ENCODE assay signal across 1 cellular context in genomic region chr16:3443108-3444031, GRCh38.
A peak's percentile ranks its signal among the peaks of the same experiment; 100 is the strongest.
TF ChIP-seq lines count a peak whose summit lies in the region.

NAA60 (plus strand) TSS chr16:3443680; CDS start chr16:3476228, 32,548 bp downstream.
A gene with protein sequence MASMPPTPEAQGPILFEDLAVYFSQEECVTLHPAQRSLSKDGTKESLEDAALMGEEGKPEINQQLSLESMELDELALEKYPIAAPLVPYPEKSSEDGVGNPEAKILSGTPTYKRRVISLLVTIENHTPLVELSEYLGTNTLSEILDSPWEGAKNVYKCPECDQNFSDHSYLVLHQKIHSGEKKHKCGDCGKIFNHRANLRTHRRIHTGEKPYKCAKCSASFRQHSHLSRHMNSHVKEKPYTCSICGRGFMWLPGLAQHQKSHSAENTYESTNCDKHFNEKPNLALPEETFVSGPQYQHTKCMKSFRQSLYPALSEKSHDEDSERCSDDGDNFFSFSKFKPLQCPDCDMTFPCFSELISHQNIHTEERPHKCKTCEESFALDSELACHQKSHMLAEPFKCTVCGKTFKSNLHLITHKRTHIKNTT (minus strand): TSS chr16:3443504. CDS start chr16:3443153, 351 bp downstream.

TF ChIP-seq in H1, 55 proteins besides CTCF, POLR2A, EP300 and RAD21 (continued from another document):
- no peak for TF ChIP-seq RXRA (IDR thresholded peaks at IDR 0.05; ENCODE audit: insufficient read depth, low read depth, low read length)
- no peak for TF ChIP-seq HDAC2 (IDR thresholded peaks at IDR 0.05; ENCODE audit: borderline replicate concordance in 1 of 2, low read depth in 2 of 2, low read length in 2 of 2)
- TF ChIP-seq TAF1 (IDR thresholded peaks at IDR 0.05; ENCODE audit: low read depth, low read length): peak; percentile 44
- TF ChIP-seq PHF8 (conservative IDR thresholded peaks at IDR 0.05; ENCODE audit: low read depth, low read length): peak; percentile 53
- TF ChIP-seq SAP30 (IDR thresholded peaks at IDR 0.05; ENCODE audit: insufficient read depth, insufficient replicate concordance, low read length): peak; percentile 75
- TF ChIP-seq SP2 (IDR thresholded peaks at IDR 0.05; ENCODE audit: low read length): peak; percentile 10; the same call in 1 of the 2 replicates
- TF ChIP-seq MAX (IDR thresholded peaks at IDR 0.05): 0 out of 2 replicates have a peak, but pooled peaks have one; percentile 26
- 0 out of 2 replicates have a peak, but pooled peaks have one; percentile 27 for TF ChIP-seq TBP (IDR thresholded peaks at IDR 0.05; ENCODE audit: low read depth, low read length)
